In genomic region chr20:53539516-53539915, GRCh38 we compare ENCODE assay signal across 28 cellular contexts.
"Had no signal": no experiment of that assay in that cellular context is flagged by ENCODE, and none has a peak within 500 bp of the region (broad histone marks: within the 10 kb centered on the region; RNA-seq: fewer than 3 reads in every experiment).

No MANE protein-coding gene starts in this region.

- ATAC-seq: body of pancreas; left lung; lower lobe of right lung; naive thymus-derived CD8-positive, alpha-beta T cell; right cardiac atrium; stimulated activated naive CD8-positive, alpha-beta T cell treated with anti-CD3 and anti-CD28 coated beads, Interleukin-15, Interleukin-2, amounts not matched to agents 100 U/mL and 50 U/mL, for 24 hours; T-cell had no signal

- H3K27me3 ChIP-seq: body of pancreas, dorsolateral prefrontal cortex, left lung, upper lobe of left lung, vagina had no signal

- H3K27me3 Mint-ChIP-seq: activated naive CD8-positive, alpha-beta T cell; naive thymus-derived CD8-positive, alpha-beta T cell; T-cell had no signal

- H3K27ac ChIP-seq: body of pancreas, coronary artery, dorsolateral prefrontal cortex, left lung, lower lobe of right lung, thoracic aorta, upper lobe of left lung, vagina had no signal

- H3K9me3 Mint-ChIP-seq: naive thymus-derived CD8-positive, alpha-beta T cell; T-cell had no signal

- H3K36me3 ChIP-seq: left lung, lower lobe of right lung, thoracic aorta, upper lobe of left lung, vagina had no signal

- H3K4me1 ChIP-seq: body of pancreas, left lung, lower lobe of right lung, upper lobe of left lung, vagina had no signal

- H3K9me3 ChIP-seq: body of pancreas, left lung, lower lobe of right lung, thoracic aorta, upper lobe of left lung, vagina had no signal

- H3K27ac Mint-ChIP-seq: activated naive CD8-positive, alpha-beta T cell; T-cell had no signal

- H3K4me3 ChIP-seq: body of pancreas, coronary artery, dorsolateral prefrontal cortex, left lung, lower lobe of right lung, thoracic aorta, upper lobe of left lung, vagina had no signal

- H3K4me1 Mint-ChIP-seq: T-cell had no signal

- DNase-seq: activated CD4-positive, alpha-beta T cell treated with anti-CD3 and anti-CD28 coated beads for 4 hours; activated CD4-positive, alpha-beta T cell treated with anti-CD3 and anti-CD28 coated beads, Interleukin-2, amount 50 U/mL, for 4 hours; activated effector memory CD4-positive, alpha-beta T cell treated with Interleukin-2 at 50 U/mL for 16 hours; activated naive CD4-positive, alpha-beta T cell treated with Interleukin-2 at 50 U/mL for 16 hours; activated T-cell treated with anti-CD3 and anti-CD28 coated beads for 4 hours; anterior cingulate cortex; body of pancreas; cerebellar nuclear complex; dorsolateral prefrontal cortex; effector memory CD4-positive, alpha-beta T cell; erythroblast; foreskin fibroblast; head of caudate nucleus; hippocampal formation; kidney glomerular epithelial cell; left lung; lower lobe of right lung; mesenchymal stem cell; naive thymus-derived CD8-positive, alpha-beta T cell; right cardiac atrium; stimulated activated CD4-positive, alpha-beta T cell treated with anti-CD3 and anti-CD28 coated beads, Interleukin-4, amount 100 ng/mL, for 1 hour; stimulated activated naive CD8-positive, alpha-beta T cell treated with anti-CD3 and anti-CD28 coated beads, Interleukin-15, Interleukin-2, amounts not matched to agents 100 U/mL and 50 U/mL, for 24 hours; T-cell; upper lobe of left lung had no signal

- H3K4me3 Mint-ChIP-seq: activated naive CD8-positive, alpha-beta T cell; naive thymus-derived CD8-positive, alpha-beta T cell; T-cell had no signal
